In the genomic region with DNA sequence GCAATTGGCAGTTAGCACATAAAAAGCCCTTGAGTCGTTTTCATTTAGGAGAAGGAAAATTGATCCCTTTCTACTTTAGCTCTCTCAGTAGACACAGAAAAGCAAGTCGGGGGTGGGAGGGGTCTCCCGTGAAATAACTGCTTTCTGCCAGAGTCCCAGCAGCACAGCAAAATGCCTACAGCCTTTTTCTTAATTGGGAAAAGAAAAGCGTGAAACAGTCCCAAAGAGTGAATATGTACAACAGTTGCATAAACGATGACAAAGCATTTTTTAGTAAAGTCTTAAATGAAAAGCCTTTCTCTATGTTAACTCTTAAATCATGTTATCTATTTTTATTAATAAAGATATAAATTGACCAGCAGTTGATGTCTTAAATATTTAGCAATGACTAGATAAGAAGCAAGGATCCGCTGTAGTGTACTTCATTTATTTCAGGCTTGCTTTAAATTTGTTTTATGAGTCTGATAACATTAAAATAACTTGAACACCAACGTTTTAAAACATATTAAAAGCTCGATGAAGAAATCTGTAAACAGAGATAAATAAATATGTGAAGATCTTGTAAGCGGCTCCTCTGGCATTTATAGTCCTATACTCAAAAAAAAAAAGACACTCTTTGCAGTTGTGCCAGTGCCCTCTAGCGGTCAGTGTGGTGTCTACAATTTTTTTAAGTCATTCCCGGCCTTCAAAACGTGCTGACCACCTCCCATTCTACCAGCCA, we compare ENCODE assay signal across 8 cellular contexts. TPM values are rescaled to one million over a fixed set of nuclear protein-coding genes. Genes with fewer than 3 reads are reported as not detected.
DNase-seq lines count a peak whose midpoint lies in the region; ATAC-seq and TF ChIP-seq lines count a peak whose summit lies in the region.

No MANE protein-coding gene starts in this region.

- no peak for TF ChIP-seq POLR2A in body of pancreas (IDR thresholded peaks at IDR 0.05)

- no peak overlapping the region for H3K4me3 ChIP-seq in body of pancreas

- intact Hi-C loops in body of pancreas (cut with DNase I) = no loop called here

- ATAC-seq in GM21723 (IDR thresholded peaks at IDR 0.05; ENCODE audit: unreplicated experiment) = peak; percentile 59
- ATAC-seq in body of pancreas = peak; percentile 78
- ATAC-seq in GM18861 (IDR thresholded peaks at IDR 0.05; ENCODE audit: unreplicated experiment) = no peak

- 8 to 10% methylated on average over 12 of the region's 12 CpGs for WGBS in body of pancreas, 2 donors

- H3K4me1 ChIP-seq in body of pancreas = no peaks in the 10 kb centered on the region

- DNase-seq in CMK (ENCODE audit: low read depth) (peak; percentile 60), NCI-H1436 (lab: John Stamatoyannopoulos, UW) (peak; percentile 64), T-helper 2 cell (peak in 4 of 5 experiments; percentile 20 to 55 (median 26)), body of pancreas (peak; percentile 67 to 80 (median 74)), inferior parietal cortex (ENCODE audit: extremely low spot score) (peak; percentile 92)
- DNase-seq in stimulated activated CD4-positive, alpha-beta T cell treated with anti-CD3 and anti-CD28 coated beads, Interleukin-15, amount 100 ng/mL, for 24 hours = peak; percentile 66

- peak; percentile 45 to 90 (median 60) for TF ChIP-seq CTCF in body of pancreas (IDR thresholded peaks at IDR 0.05)

- H3K27ac ChIP-seq in body of pancreas = no peak overlapping the region

- no peaks in the 10 kb centered on the region for H3K36me3 ChIP-seq in body of pancreas (replicated peaks in 1 of 2; ENCODE audit: insufficient read depth in 1 of 2, low read depth in 2 of 2)

- no peaks in the 10 kb centered on the region for H3K27me3 ChIP-seq in body of pancreas

- H3K9me3 ChIP-seq in body of pancreas = no peaks in the 10 kb centered on the region

RNA-seq across cellular contexts. Expression of gene ATIC, which starts 42.3 kb away (rescaled TPM):
- 10 to 100 TPM; 30.3 to 38.1 TPM for total RNA-seq in body of pancreas

Comparison
In these comparisons a context has a peak if more than half of its experiments do, and no peak if none do; other contexts are left out.
1. DNase-seq: peak in every context shown above with its lines; median percentile 92 in inferior parietal cortex; 74 in body of pancreas; 66 in stimulated activated CD4-positive, alpha-beta T cell treated with anti-CD3 and anti-CD28 coated beads, Interleukin-15, amount 100 ng/mL, for 24 hours; 64 in NCI-H1436; 60 in CMK; 26 in T-helper 2 cell.